Comparison of ENCODE assay signal across 12 cellular contexts in genomic region chr9:18238254-18238653, GRCh38.
DNase-seq lines count a peak whose midpoint lies in the region; ATAC-seq and TF ChIP-seq lines count a peak whose summit lies in the region.
"Had no signal": no experiment of that assay in that cellular context is flagged by ENCODE, and none has a peak within 500 bp of the region (broad histone marks: within the 10 kb centered on the region; RNA-seq: fewer than 3 reads in every experiment).

No MANE protein-coding gene starts in this region.

- POLR2A ChIA-PET in Panc1 (lab: Charles Lee) = no interaction called here

- no TSS peak for BruUV-seq in Panc1 (replicated peaks; lab: Mats Ljungman, UMichigan)

- CTCF ChIA-PET in Panc1 (lab: Charles Lee) = no interaction called here

- DNase-seq in GM03348 (ENCODE audit: low spot score) = peak; percentile 62
- DNase-seq in Panc1 (ENCODE audit: low read depth, low spot score) = peak; percentile 45
- peak; percentile 13 for DNase-seq in epithelial cell of proximal tubule (ENCODE audit: low read depth)
- no peak for DNase-seq in omental fat pad (ENCODE audit: low spot score)
- no peak for DNase-seq in activated T-cell treated with anti-CD3 and anti-CD28 coated beads, Interleukin-2, amount 50 U/mL, for 48 hours
- no peak for DNase-seq in stimulated activated naive B cell treated with anti-CD40 and anti-IgM and Interleukin-4, amounts not matched to agents 10 μg/mL and 1 μg/mL and 100 μg/mL, for 72 hours
- DNase-seq in Right ventricle myocardium superior = no peak
- DNase-seq: gastrocnemius medialis, NCI-H1417, T-helper 17 cell, upper lobe of left lung had no signal

- H3K27ac Mint-ChIP-seq in stimulated activated memory B cell treated with anti-CD40 and anti-IgM and Interleukin-4, amounts not matched to agents 10 μg/mL and 1 μg/mL and 100 μg/mL, for 72 hours = no peak overlapping the region
- no peak overlapping the region for H3K27ac Mint-ChIP-seq in stimulated activated naive B cell treated with anti-CD40 and anti-IgM and Interleukin-4, amounts not matched to agents 10 μg/mL and 1 μg/mL and 100 μg/mL, for 72 hours
- H3K27ac Mint-ChIP-seq: T-helper 17 cell had no signal

- no peaks in the 10 kb centered on the region for H3K27me3 Mint-ChIP-seq in stimulated activated memory B cell treated with anti-CD40 and anti-IgM and Interleukin-4, amounts not matched to agents 10 μg/mL and 1 μg/mL and 100 μg/mL, for 72 hours
- H3K27me3 Mint-ChIP-seq in stimulated activated naive B cell treated with anti-CD40 and anti-IgM and Interleukin-4, amounts not matched to agents 10 μg/mL and 1 μg/mL and 100 μg/mL, for 72 hours = peaks cover 0 to 9% of the 10 kb centered on the region in 2 donors

- H3K4me3 ChIP-seq in Panc1 (ENCODE audit: low read depth in 2 of 2, low read length in 2 of 2) (no peak overlapping the region), epithelial cell of proximal tubule (ENCODE audit: low read depth, low read length) (no peak overlapping the region)
- H3K4me3 ChIP-seq: gastrocnemius medialis, upper lobe of left lung had no signal

- H3K27ac ChIP-seq in Panc1 (ENCODE audit: low read length) = no peak overlapping the region
- H3K27ac ChIP-seq: gastrocnemius medialis, upper lobe of left lung had no signal

- no peaks in the 10 kb centered on the region for H3K36me3 ChIP-seq in Panc1 (ENCODE audit: control insufficient read depth, insufficient read depth, low read length)
- H3K36me3 ChIP-seq: gastrocnemius medialis, upper lobe of left lung had no signal

- in situ Hi-C loops in Panc1 (cut with HindIII; ENCODE audit: low pct_unique_long_range_greater_than_20kb, low sequenced_read_pairs) = no loop called here

- no peaks in the 10 kb centered on the region for H3K4me1 Mint-ChIP-seq in stimulated activated memory B cell treated with anti-CD40 and anti-IgM and Interleukin-4, amounts not matched to agents 10 μg/mL and 1 μg/mL and 100 μg/mL, for 72 hours
- H3K4me1 Mint-ChIP-seq in stimulated activated naive B cell treated with anti-CD40 and anti-IgM and Interleukin-4, amounts not matched to agents 10 μg/mL and 1 μg/mL and 100 μg/mL, for 72 hours = no peaks in the 10 kb centered on the region
- H3K4me1 Mint-ChIP-seq: T-helper 17 cell had no signal

- no peaks in the 10 kb centered on the region for H3K36me3 Mint-ChIP-seq in stimulated activated memory B cell treated with anti-CD40 and anti-IgM and Interleukin-4, amounts not matched to agents 10 μg/mL and 1 μg/mL and 100 μg/mL, for 72 hours
- no peaks in the 10 kb centered on the region for H3K36me3 Mint-ChIP-seq in stimulated activated naive B cell treated with anti-CD40 and anti-IgM and Interleukin-4, amounts not matched to agents 10 μg/mL and 1 μg/mL and 100 μg/mL, for 72 hours

- intact Hi-C loops in Panc1 (cut with micrococcal nuclease; ENCODE audit: unreplicated experiment) (no loop called here), Right ventricle myocardium superior (cut with DNase I) (no loop called here)

- H3K27me3 ChIP-seq in Panc1 (ENCODE audit: control insufficient read depth, insufficient read depth, low read length) = no peaks in the 10 kb centered on the region
- H3K27me3 ChIP-seq: gastrocnemius medialis, upper lobe of left lung had no signal

- no peaks in the 10 kb centered on the region for H3K4me1 ChIP-seq in Panc1 (ENCODE audit: control insufficient read depth, insufficient read depth, low read length)
- H3K4me1 ChIP-seq: gastrocnemius medialis, upper lobe of left lung had no signal

- H3K4me3 Mint-ChIP-seq in stimulated activated memory B cell treated with anti-CD40 and anti-IgM and Interleukin-4, amounts not matched to agents 10 μg/mL and 1 μg/mL and 100 μg/mL, for 72 hours = no peak overlapping the region
- H3K4me3 Mint-ChIP-seq in stimulated activated naive B cell treated with anti-CD40 and anti-IgM and Interleukin-4, amounts not matched to agents 10 μg/mL and 1 μg/mL and 100 μg/mL, for 72 hours = no peak overlapping the region
- H3K4me3 Mint-ChIP-seq: T-helper 17 cell had no signal

- no peak for TF ChIP-seq CTCF in Panc1 (IDR thresholded peaks at IDR 0.05)
- TF ChIP-seq CTCF in epithelial cell of proximal tubule (conservative IDR thresholded peaks at IDR 0.05; ENCODE audit: low read depth, low read length) = no peak
- TF ChIP-seq CTCF in omental fat pad (IDR thresholded peaks at IDR 0.05) = no peak

- H3K9me3 Mint-ChIP-seq in stimulated activated memory B cell treated with anti-CD40 and anti-IgM and Interleukin-4, amounts not matched to agents 10 μg/mL and 1 μg/mL and 100 μg/mL, for 72 hours = peaks cover 2% of the 10 kb centered on the region
- peaks cover 0 to 1% of the 10 kb centered on the region in 2 donors for H3K9me3 Mint-ChIP-seq in stimulated activated naive B cell treated with anti-CD40 and anti-IgM and Interleukin-4, amounts not matched to agents 10 μg/mL and 1 μg/mL and 100 μg/mL, for 72 hours

- ATAC-seq in Panc1 (no peak), omental fat pad (ENCODE audit: low FRiP score) (peak; percentile 90), Right ventricle myocardium superior (ENCODE audit: poor library complexity) (no peak)
- no peak for ATAC-seq in stimulated activated memory B cell treated with anti-CD40 and anti-IgM and Interleukin-4, amounts not matched to agents 10 μg/mL and 1 μg/mL and 100 μg/mL, for 72 hours
- no peak for ATAC-seq in stimulated activated naive B cell treated with anti-CD40 and anti-IgM and Interleukin-4, amounts not matched to agents 10 μg/mL and 1 μg/mL and 100 μg/mL, for 72 hours (replicated peaks)
- ATAC-seq: gastrocnemius medialis, T-helper 17 cell had no signal

- H3K9me3 ChIP-seq in Panc1 (ENCODE audit: control insufficient read depth, insufficient read depth, low read depth, low read length) = no peaks in the 10 kb centered on the region

Comparison
In these comparisons a context has a peak if more than half of its experiments do, and no peak if none do; other contexts are left out.
1. DNase-seq: peak in GM03348 (single experiment), Panc1 (single experiment) and epithelial cell of proximal tubule (single experiment); none in omental fat pad (single experiment), activated T-cell treated with anti-CD3 and anti-CD28 coated beads, Interleukin-2, amount 50 U/mL, for 48 hours (0 of 2), stimulated activated naive B cell treated with anti-CD40 and anti-IgM and Interleukin-4, amounts not matched to agents 10 μg/mL and 1 μg/mL and 100 μg/mL, for 72 hours (single experiment) and Right ventricle myocardium superior (single experiment).